Comparison of ENCODE assay signal across 15 cellular contexts in genomic region chr10:44307691-44308090, GRCh38.
"Had no signal": no experiment of that assay in that cellular context is flagged by ENCODE, and none has a peak within 500 bp of the region (broad histone marks: within the 10 kb centered on the region; RNA-seq: fewer than 3 reads in every experiment).

No MANE protein-coding gene starts in this region.

- ATAC-seq: activated T-helper 17 cell treated with anti-CD3 and anti-CD28 coated beads, Interleukin-2, amount 50 U/mL, for 72 hours; effector memory CD8-positive, alpha-beta T cell; left ventricle myocardium superior; psoas muscle; sciatic nerve had no signal

- DNase-seq: activated CD4-positive, alpha-beta T cell treated with anti-CD3 and anti-CD28 coated beads for 1 hour; activated naive CD4-positive, alpha-beta T cell treated with anti-CD3 and anti-CD28 coated beads, Interleukin-2, amount 50 U/mL, for 16 hours; amygdala; cerebellar nuclear complex; effector memory CD8-positive, alpha-beta T cell; left ventricle myocardium superior; mesenchymal stem cell; occipital lobe; psoas muscle; stimulated activated naive CD4-positive, alpha-beta T cell treated with Interleukin-2 at 50 U/mL for 16 hours; T-helper 9 cell; upper lobe of left lung had no signal

- H3K36me3 ChIP-seq: upper lobe of left lung had no signal

- H3K27ac ChIP-seq: epithelial cell of prostate, psoas muscle, upper lobe of left lung had no signal

- H3K4me3 ChIP-seq: psoas muscle, upper lobe of left lung had no signal

- H3K9me3 ChIP-seq: psoas muscle, upper lobe of left lung had no signal

- H3K27me3 ChIP-seq: upper lobe of left lung had no signal
